8 cellular contexts compared by ENCODE assay signal in the genomic region with DNA sequence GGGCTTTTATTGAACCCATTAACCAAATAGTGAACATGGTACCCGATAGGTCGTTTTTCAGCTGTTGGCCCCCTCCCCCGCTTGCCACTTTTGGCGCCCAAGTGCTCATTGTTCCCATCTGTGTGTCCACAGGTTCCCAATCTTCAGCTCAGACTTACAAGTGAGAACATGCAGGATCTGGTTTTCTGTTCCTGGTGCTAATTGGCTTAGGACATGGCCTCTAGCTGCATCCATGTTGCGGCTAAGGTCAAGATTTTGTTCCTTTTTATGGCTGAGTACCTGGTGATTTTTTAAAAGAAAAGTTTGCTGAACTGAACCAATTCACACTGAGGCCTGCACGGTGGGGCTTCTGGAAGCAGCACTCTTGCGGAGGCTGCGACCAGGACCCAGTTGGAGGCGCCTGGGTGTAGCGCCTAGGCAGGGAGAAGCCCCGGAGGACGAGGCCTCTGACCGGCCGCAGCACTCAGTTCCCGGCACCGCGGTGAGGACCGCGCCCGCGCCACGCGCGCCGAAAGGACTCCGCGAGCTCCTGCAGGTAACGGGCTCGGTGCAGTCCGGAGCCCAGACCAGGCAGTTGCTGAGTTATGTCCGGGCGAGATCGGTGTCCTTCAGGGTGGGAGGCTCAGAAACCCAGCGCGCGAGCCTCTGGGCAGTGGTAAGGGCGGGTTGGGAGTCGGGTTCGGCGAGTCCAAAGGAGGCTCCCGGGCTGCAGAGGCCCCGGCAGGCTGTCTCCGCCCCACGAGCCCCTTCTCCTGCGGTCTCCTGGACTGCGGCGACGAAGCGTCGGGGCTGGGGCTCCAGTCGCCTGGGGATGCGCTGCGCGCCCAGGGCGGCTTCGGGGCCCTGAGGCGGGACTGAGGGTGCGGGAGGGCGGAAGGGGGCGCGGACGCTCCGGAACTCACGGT. TPM values are rescaled to one million over a fixed set of nuclear protein-coding genes. Genes with fewer than 3 reads are reported as not detected.
DNase-seq lines count a peak whose midpoint lies in the region; ATAC-seq and TF ChIP-seq lines count a peak whose summit lies in the region.

No MANE protein-coding gene starts in this region.

- H3K9me3 ChIP-seq in Caco-2 = no peaks in the 10 kb centered on the region
- no peaks in the 10 kb centered on the region for H3K9me3 ChIP-seq in endodermal cell (ENCODE audit: control insufficient read depth, low read length)
- H3K9me3 ChIP-seq in mucosa of descending colon = no peaks in the 10 kb centered on the region

- H3K36me3 Mint-ChIP-seq in Caco-2 (ENCODE audit: insufficient read depth, unreplicated experiment) (no peaks in the 10 kb centered on the region), endodermal cell (ENCODE audit: low read depth) (no peaks in the 10 kb centered on the region)

- no peak for TF ChIP-seq CTCF in Caco-2 (IDR thresholded peaks at IDR 0.05; ENCODE audit: insufficient read depth in 1 of 2, low read depth in 1 of 2, low read length in 1 of 2, severe bottlenecking in 1 of 2, unreplicated experiment in 1 of 2)
- TF ChIP-seq CTCF in endodermal cell (conservative IDR thresholded peaks at IDR 0.05) = no peak
- TF ChIP-seq CTCF in mucosa of descending colon (IDR thresholded peaks at IDR 0.05) = no peak

- H3K27me3 Mint-ChIP-seq in Caco-2 (ENCODE audit: insufficient read depth, unreplicated experiment) (peaks cover 5% of the 10 kb centered on the region), endodermal cell (ENCODE audit: insufficient read depth) (peaks cover 33% of the 10 kb centered on the region)

- POLR2A ChIA-PET in Caco-2 (lab: Charles Lee) = no interaction called here

- H3K27ac Mint-ChIP-seq in Caco-2 (ENCODE audit: unreplicated experiment) (no peak overlapping the region), endodermal cell (no peak overlapping the region)

- DNase-seq in Caco-2 (peak in 1 of 2 experiments; percentile 28), NCI-H345 (lab: John Stamatoyannopoulos, UW) (peak; percentile 27), endodermal cell (peak; percentile 84), mucosa of descending colon (peak in 1 of 3 donors; percentile 35)

- ATAC-seq in mucosa of descending colon = peak; percentile 52
- no peak for ATAC-seq in GM21717 (IDR thresholded peaks at IDR 0.05; ENCODE audit: unreplicated experiment)
- no peak for ATAC-seq in GM21737 (IDR thresholded peaks at IDR 0.05; ENCODE audit: unreplicated experiment)
- no peak for ATAC-seq in GM19023 (IDR thresholded peaks at IDR 0.05; ENCODE audit: unreplicated experiment)
- ATAC-seq in HG03521 (IDR thresholded peaks at IDR 0.05; ENCODE audit: unreplicated experiment) = no peak

- CTCF ChIA-PET in Caco-2 (lab: Charles Lee) = no interaction called here

- BruUV-seq in Caco-2 (replicated peaks; lab: Mats Ljungman, UMichigan) = no TSS peak

- intact Hi-C loops in Caco-2 (cut with micrococcal nuclease; ENCODE audit: unreplicated experiment) (no loop called here), mucosa of descending colon (cut with DNase I, micrococcal nuclease) (no loop called here)

- no peaks in the 10 kb centered on the region for H3K9me3 Mint-ChIP-seq in Caco-2 (ENCODE audit: unreplicated experiment)
- H3K9me3 Mint-ChIP-seq in endodermal cell = peaks cover 17% of the 10 kb centered on the region

- 17 to 36% methylated on average over 15 to 64 of the region's 64 CpGs for WGBS in endodermal cell (ENCODE audit: insufficient coverage in 1 of 2, insufficient read length in 1 of 2), 2 experiments

- no peak overlapping the region for H3K27ac ChIP-seq in endodermal cell (ENCODE audit: low read depth, low read length)

- peak overlapping the region; percentile 77 for H3K4me3 Mint-ChIP-seq in Caco-2 (ENCODE audit: unreplicated experiment)
- H3K4me3 Mint-ChIP-seq in endodermal cell = peak overlapping the region; percentile 63

- H3K27me3 ChIP-seq in Caco-2 (replicated peaks; ENCODE audit: control insufficient read depth, insufficient read depth, low read length) (no peaks in the 10 kb centered on the region), endodermal cell (ENCODE audit: control insufficient read depth, insufficient read depth, low read length, poor library complexity, severe bottlenecking) (peaks cover 26% of the 10 kb centered on the region)

- H3K4me1 ChIP-seq in Caco-2 (no peaks in the 10 kb centered on the region; the same call in 1 of the 2 replicates), endodermal cell (ENCODE audit: control insufficient read depth, insufficient read depth, low read length) (no peaks in the 10 kb centered on the region), mucosa of descending colon (ENCODE audit: low read depth) (peaks cover 16% of the 10 kb centered on the region)

- H3K4me3 ChIP-seq in Caco-2 (ENCODE audit: low read depth, low read length) (peak overlapping the region; percentile 42), endodermal cell (ENCODE audit: low read length) (peak overlapping the region; percentile 73), mucosa of descending colon (no peak overlapping the region)

- H3K36me3 ChIP-seq in Caco-2 (ENCODE audit: control insufficient read depth, insufficient read depth, low read length) (no peaks in the 10 kb centered on the region), endodermal cell (ENCODE audit: control insufficient read depth, insufficient read depth, low read length) (no peaks in the 10 kb centered on the region), mucosa of descending colon (ENCODE audit: low read depth) (no peaks in the 10 kb centered on the region)

- H3K9ac ChIP-seq in endodermal cell (ENCODE audit: extremely low read depth, low read length, poor library complexity, severe bottlenecking) = no peak overlapping the region

- H3K4me1 Mint-ChIP-seq in Caco-2 (ENCODE audit: low read depth, unreplicated experiment) (no peaks in the 10 kb centered on the region), endodermal cell (no peaks in the 10 kb centered on the region)

RNA-seq across cellular contexts. Expression of gene SLC25A4, which starts 15.8 kb away (rescaled TPM):
- total RNA-seq in Caco-2 (2022) (24.1 and 24.6 TPM in 2 replicates), endodermal cell (10 to 100 TPM; 19.5 to 22.0 TPM), mucosa of descending colon (100 to 1,000 TPM in 1 of 3 donors, 10 to 100 TPM in 2; 30.6 to 115 (median 31.9) TPM)
- polyA plus RNA-seq in endodermal cell (2013, experiment 1 of 2) = 23.0 TPM
- 18.6 TPM for polyA plus RNA-seq in endodermal cell (2013, experiment 2 of 2)
